ENCODE assay signal across 24 cellular contexts in genomic region chr10:54843085-54843646, GRCh38. TPM values are rescaled to one million over a fixed set of nuclear protein-coding genes. Genes with fewer than 3 reads are reported as not detected.
A peak's percentile ranks its signal among the peaks of the same experiment; 100 is the strongest.
DNase-seq lines count a peak whose midpoint lies in the region; ATAC-seq and TF ChIP-seq lines count a peak whose summit lies in the region.
"Had no signal": no experiment of that assay in that cellular context is flagged by ENCODE, and none has a peak within 500 bp of the region (broad histone marks: within the 10 kb centered on the region; RNA-seq: fewer than 3 reads in every experiment).

No MANE protein-coding gene starts in this region.

- H3K9me2 ChIP-seq in SK-N-SH (peaks cover 2% of the 10 kb centered on the region; the same call in 1 of the 2 replicates), GM23338 (ENCODE audit: insufficient read depth) (no peaks in the 10 kb centered on the region)

- no peak overlapping the region for H3K4me3 Mint-ChIP-seq in GM23338
- H3K4me3 Mint-ChIP-seq: CD4-positive, alpha-beta T cell had no signal

- peak overlapping the region in 1 of 2 experiments; percentile 43; a peak in 1 of 4 replicates for H3K27ac ChIP-seq in SK-N-SH (ENCODE audit: low read depth in 2 of 2, low read length in 1 of 2)
- H3K27ac ChIP-seq in left ventricle myocardium inferior (replicated peaks): peak overlapping the region; percentile 46
- H3K27ac ChIP-seq in GM23338 (ENCODE audit: low read depth): no peak overlapping the region
- H3K27ac ChIP-seq: A549, Peyer's patch, SK-N-MC had no signal

- H3K79me2 ChIP-seq in SK-N-SH (ENCODE audit: insufficient read depth) (no peaks in the 10 kb centered on the region), GM23338 (replicated peaks; ENCODE audit: insufficient read depth) (no peaks in the 10 kb centered on the region)

- no peaks in the 10 kb centered on the region for H4K20me1 ChIP-seq in SK-N-SH (ENCODE audit: insufficient read depth)
- no peaks in the 10 kb centered on the region for H4K20me1 ChIP-seq in GM23338 (replicated peaks; ENCODE audit: insufficient read depth)

- intact Hi-C loops in left ventricle myocardium inferior (cut with micrococcal nuclease): no loop called here

- no peaks in the 10 kb centered on the region for H3K9me3 ChIP-seq in SK-N-SH
- H3K9me3 ChIP-seq in left ventricle myocardium inferior (replicated peaks): peaks cover 19% of the 10 kb centered on the region
- H3K9me3 ChIP-seq: A549, Peyer's patch had no signal

- H3K4me1 ChIP-seq in SK-N-SH (ENCODE audit: control insufficient read depth in 1 of 2, insufficient read depth in 2 of 2, low read depth in 1 of 2, low read length in 1 of 2): no peaks in the 10 kb centered on the region
- H3K4me1 ChIP-seq in left ventricle myocardium inferior: no peaks in the 10 kb centered on the region
- peaks cover 12% of the 10 kb centered on the region; the same call in 1 of the 2 replicates for H3K4me1 ChIP-seq in GM23338 (ENCODE audit: insufficient read depth)
- H3K4me1 ChIP-seq: A549, Peyer's patch had no signal

- no peak overlapping the region for H3K9ac ChIP-seq in SK-N-SH

- H3F3A ChIP-seq in SK-N-SH (replicated peaks; ENCODE audit: insufficient read depth): peaks cover 3% of the 10 kb centered on the region
- H3F3A ChIP-seq in GM23338 (replicated peaks; ENCODE audit: low read depth): no peaks in the 10 kb centered on the region

- H3K27me3 Mint-ChIP-seq in GM23338 (ENCODE audit: insufficient read depth, low read depth, poor library complexity): peaks cover 2% of the 10 kb centered on the region
- H3K27me3 Mint-ChIP-seq: CD4-positive, alpha-beta T cell had no signal

- peaks cover 7% of the 10 kb centered on the region; the same call in 2 of the 3 replicates for H3K4me1 Mint-ChIP-seq in GM23338

- no peak for DNase-seq in SK-N-SH
- no peak for DNase-seq in HEK293T (ENCODE audit: extremely low spot score)
- no peak for DNase-seq in left ventricle myocardium inferior
- DNase-seq in retinal pigment epithelial cell (ENCODE audit: low read depth): peak; percentile 47
- DNase-seq in NCI-H1048 (lab: John Stamatoyannopoulos, UW): no peak
- DNase-seq in GM23338 (ENCODE audit: low spot score): no peak
- DNase-seq: CD4-positive, alpha-beta T cell; DMS153; GF-D8; GOT3; NCI-H187 treated with DMSO at 0.1 percent for 48 hours; NCI-H2171; NCI-H526 treated with DMSO at 0.1 percent for 48 hours; NK-92 treated with Interleukin-12 subunit alpha and Interleukin-12 subunit beta, amount 100 ng/mL, for 24 hours; Peyer's patch; SHP77 had no signal

- H2AFZ ChIP-seq in SK-N-SH (ENCODE audit: low read depth) (no peak overlapping the region), GM23338 (no peak overlapping the region)

- 0 out of 3 replicates have a peak, but pooled peaks cover 4% of the 10 kb centered on the region for H3K36me3 Mint-ChIP-seq in GM23338 (ENCODE audit: low read depth)

- H3K4me3 ChIP-seq in SK-N-SH (ENCODE audit: low read depth in 2 of 2, low read length in 1 of 2) (no peak overlapping the region), left ventricle myocardium inferior (peak overlapping the region; percentile 27), retinal pigment epithelial cell (ENCODE audit: low read length) (no peak overlapping the region), GM23338 (no peak overlapping the region)
- H3K4me3 ChIP-seq: A549, K562, Peyer's patch, SK-N-MC had no signal

- CTCF ChIA-PET in SK-N-SH (lab: Yijun Ruan, JAX) (no interaction called here), HEK293T (lab: Yijun Ruan, JAX) (no interaction called here)

- TF ChIP-seq CTCF in SK-N-SH (IDR thresholded peaks at IDR 0.05) (no peak), left ventricle myocardium inferior (IDR thresholded peaks at IDR 0.05; ENCODE audit: borderline replicate concordance) (no peak), retinal pigment epithelial cell (conservative IDR thresholded peaks at IDR 0.05; ENCODE audit: low read depth, low read length) (no peak), GM23338 (conservative IDR thresholded peaks at IDR 0.05; ENCODE audit: low read depth in 2 of 2) (no peak)

- TF ChIP-seq EP300 in SK-N-SH (IDR thresholded peaks at IDR 0.05; ENCODE audit: borderline replicate concordance in 1 of 2, low read depth in 1 of 2, low read length in 1 of 2): no peak

- H3K4me2 ChIP-seq in SK-N-SH (no peak overlapping the region), GM23338 (no peak overlapping the region)
- H3K4me2 ChIP-seq: A549 had no signal

- ATAC-seq in SK-N-SH treated with all-trans-retinoic acid at 6 μM for 48 hours (peak; percentile 32; the same call in 2 of the 3 replicates), GM21576 (IDR thresholded peaks at IDR 0.05; ENCODE audit: unreplicated experiment) (no peak), GM23338 (no peak)
- ATAC-seq: A549, HCT116, K562 had no signal

- no peak overlapping the region for H3K27ac Mint-ChIP-seq in GM23338
- H3K27ac Mint-ChIP-seq: CD4-positive, alpha-beta T cell had no signal

- POLR2A ChIA-PET in SK-N-SH (lab: Yijun Ruan, JAX): no interaction called here
- POLR2A ChIA-PET in HEK293T (lab: Yijun Ruan, JAX): no interaction called here

- H3K27me3 ChIP-seq in SK-N-SH (ENCODE audit: insufficient read depth) (no peaks in the 10 kb centered on the region), left ventricle myocardium inferior (ENCODE audit: low read depth) (no peaks in the 10 kb centered on the region), GM23338 (ENCODE audit: insufficient read depth) (no peaks in the 10 kb centered on the region)
- H3K27me3 ChIP-seq: Peyer's patch had no signal

- H3K36me3 ChIP-seq in SK-N-SH (replicated peaks in 1 of 2; ENCODE audit: control insufficient read depth in 1 of 2, insufficient read depth in 2 of 2, low read length in 1 of 2): no peaks in the 10 kb centered on the region
- no peaks in the 10 kb centered on the region for H3K36me3 ChIP-seq in left ventricle myocardium inferior
- H3K36me3 ChIP-seq in GM23338 (ENCODE audit: insufficient read depth): no peaks in the 10 kb centered on the region
- H3K36me3 ChIP-seq: Peyer's patch had no signal

- TF ChIP-seq RAD21 in SK-N-SH (IDR thresholded peaks at IDR 0.05; ENCODE audit: low read length): no peak

- 30% methylated on average over 5 of the region's 5 CpGs for WGBS in SK-N-SH (ENCODE audit: low lambda C conversion rate)

- H3K9me3 Mint-ChIP-seq in GM23338: peaks cover 7% of the 10 kb centered on the region; the same call in 1 of the 3 replicates

TF ChIP-seq in SK-N-SH treated with all-trans-retinoic acid at 6 μM for 48 hours, 23 proteins besides CTCF, POLR2A, EP300 and RAD21 (continues in another document):
- TF ChIP-seq ARNTL (CRISPR knock-in tag; IDR thresholded peaks at IDR 0.05; ENCODE audit: borderline replicate concordance, low read depth) (no peak), ISL1 (CRISPR knock-in tag; IDR thresholded peaks at IDR 0.05) (peak; percentile 84)

TF ChIP-seq in SK-N-SH, 30 proteins besides CTCF, POLR2A, EP300 and RAD21:
- TF ChIP-seq USF1 (IDR thresholded peaks at IDR 0.05; ENCODE audit: borderline replicate concordance, low read depth) (no peak), JUND (IDR thresholded peaks at IDR 0.05) (no peak), POLR2AphosphoS5 (IDR thresholded peaks at IDR 0.05; ENCODE audit: low read depth, low read length) (no peak)

TF ChIP-seq in HEK293T, 16 proteins besides CTCF, POLR2A, EP300 and RAD21:
- TF ChIP-seq BHLHE40 (IDR thresholded peaks at IDR 0.05; ENCODE audit: borderline replicate concordance) (no peak), PKNOX1 (IDR thresholded peaks at IDR 0.05) (peak; percentile 93)

RNA-seq across cellular contexts. Expression of gene PCDH15, which starts 42.1 kb away (rescaled TPM):
- polyA plus RNA-seq in SK-N-SH (2012; rRNA removed): 0.03 and 0.08 TPM in 2 replicates
- polyA plus RNA-seq in SK-N-SH (2012; cell fraction: cytosol; rRNA removed): 0.05 and 0.06 TPM in 2 replicates
- 0.05 and 0.20 TPM in 2 replicates for polyA plus RNA-seq in SK-N-SH (2012; cell fraction: nucleus; rRNA removed)
- 0.19 TPM for total RNA-seq in left ventricle myocardium inferior
- total RNA-seq in GM23338 (2014; rRNA removed; shearing (Covaris generic)): 0.31 and 0.66 TPM in 2 replicates
- polyA plus RNA-seq in GM23338 (2016; fragmentation: Nextera tagmentation; extraction: Ambion mirVana): 0.29 and 0.45 TPM in 2 replicates
- total RNA-seq: CD4-positive, alpha-beta T cell; Daoy; K562; Peyer's patch had no signal
- polyA plus RNA-seq: BJ, K562 had no signal
